In the genomic region with DNA sequence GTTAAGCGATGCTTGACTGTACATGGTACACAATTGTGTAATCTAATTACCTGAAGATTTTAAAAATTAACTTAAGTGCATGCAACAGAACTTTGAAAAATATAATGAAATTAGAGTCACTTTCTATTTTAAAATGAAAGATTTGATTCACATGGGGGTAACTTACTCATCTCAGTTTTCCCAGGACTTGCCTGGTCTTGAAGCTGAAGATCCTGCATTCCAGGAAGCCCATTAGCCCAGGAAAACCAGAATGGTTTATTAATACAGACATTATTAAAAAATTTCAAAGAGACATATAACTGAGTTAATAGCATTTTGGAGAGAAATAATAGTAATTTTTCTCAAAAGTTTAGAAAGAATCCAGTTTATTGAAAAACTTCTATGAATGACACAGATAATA, we compare ENCODE assay signal across 1 cellular context.
TF ChIP-seq lines count a peak whose summit lies in the region.

No MANE protein-coding gene starts in this region.

TF ChIP-seq in SK-N-SH, 30 proteins besides CTCF, POLR2A, EP300 and RAD21 (continued from another document):
- no peak for TF ChIP-seq MAX (IDR thresholded peaks at IDR 0.05; ENCODE audit: low read depth)
